11 cellular contexts compared by ENCODE assay signal in genomic region chr7:28533731-28534531, GRCh38.
A peak's percentile ranks its signal among the peaks of the same experiment; 100 is the strongest.
DNase-seq lines count a peak whose midpoint lies in the region; ATAC-seq and TF ChIP-seq lines count a peak whose summit lies in the region.
"Had no signal": no experiment of that assay in that cellular context is flagged by ENCODE, and none has a peak within 500 bp of the region (broad histone marks: within the 10 kb centered on the region; RNA-seq: fewer than 3 reads in every experiment).

No MANE protein-coding gene starts in this region.

- DNase-seq in hippocampal formation (lab: John Stamatoyannopoulos, UW), result peak; percentile 62 to 73
- no peak for DNase-seq in SHP77 (lab: John Stamatoyannopoulos, UW)
- no peak for DNase-seq in NCI-H446 treated with DMSO at 0.1 percent for 48 hours (lab: John Stamatoyannopoulos, UW)
- DNase-seq in activated CD4-positive, alpha-beta memory T cell treated with anti-CD3 and anti-CD28 coated beads, Interleukin-2, amount 10 ng/mL, durations not matched to agents 7 days and 5 days, result no peak
- DNase-seq in activated CD4-positive, alpha-beta T cell treated with anti-CD3 and anti-CD28 coated beads for 48 hours, result no peak
- DNase-seq: effector CD4-positive, alpha-beta T cell; NCI-H524 had no signal

- CTCF ChIA-PET in activated CD4-positive, alpha-beta memory T cell treated with anti-CD3 and anti-CD28 coated beads, Interleukin-2, amount 10 ng/mL, durations not matched to agents 7 days and 5 days (lab: Charles Lee), result no interaction called here

- H3K27me3 Mint-ChIP-seq in brain, result peaks cover 3% of the 10 kb centered on the region
- H3K27me3 Mint-ChIP-seq in stimulated activated memory B cell treated with anti-CD40 and anti-IgM and Interleukin-4, amounts not matched to agents 10 μg/mL and 1 μg/mL and 100 μg/mL, for 72 hours, result no peaks in the 10 kb centered on the region
- H3K27me3 Mint-ChIP-seq in activated CD4-positive, alpha-beta memory T cell treated with anti-CD3 and anti-CD28 coated beads, Interleukin-2, amount 10 ng/mL, durations not matched to agents 7 days and 5 days, result peaks cover 4% of the 10 kb centered on the region

- ATAC-seq in GM21723 (IDR thresholded peaks at IDR 0.05; ENCODE audit: unreplicated experiment), result peak; percentile 30
- peak; percentile 18 for ATAC-seq in stimulated activated memory B cell treated with anti-CD40 and anti-IgM and Interleukin-4, amounts not matched to agents 10 μg/mL and 1 μg/mL and 100 μg/mL, for 72 hours

- no peak overlapping the region for H3K4me3 Mint-ChIP-seq in brain
- H3K4me3 Mint-ChIP-seq in stimulated activated memory B cell treated with anti-CD40 and anti-IgM and Interleukin-4, amounts not matched to agents 10 μg/mL and 1 μg/mL and 100 μg/mL, for 72 hours, result no peak overlapping the region
- no peak overlapping the region for H3K4me3 Mint-ChIP-seq in activated CD4-positive, alpha-beta memory T cell treated with anti-CD3 and anti-CD28 coated beads, Interleukin-2, amount 10 ng/mL, durations not matched to agents 7 days and 5 days
- H3K4me3 Mint-ChIP-seq: T-helper 2 cell treated with Interferon-gamma antibody and Interleukin-4, amounts not matched to agents 5 μg/mL and 100 μg/mL, for 36 hours had no signal

- no peak for TF ChIP-seq CTCF in brain (conservative IDR thresholded peaks at IDR 0.05)

- H3K27ac Mint-ChIP-seq in brain, result peak overlapping the region in 3 of 5 experiments; percentile 27 to 79 (median 64)
- H3K27ac Mint-ChIP-seq in stimulated activated memory B cell treated with anti-CD40 and anti-IgM and Interleukin-4, amounts not matched to agents 10 μg/mL and 1 μg/mL and 100 μg/mL, for 72 hours, result peak overlapping the region; percentile 68
- no peak overlapping the region for H3K27ac Mint-ChIP-seq in activated CD4-positive, alpha-beta memory T cell treated with anti-CD3 and anti-CD28 coated beads, Interleukin-2, amount 10 ng/mL, durations not matched to agents 7 days and 5 days
- H3K27ac Mint-ChIP-seq: T-helper 2 cell treated with Interferon-gamma antibody and Interleukin-4, amounts not matched to agents 5 μg/mL and 100 μg/mL, for 36 hours had no signal

- POLR2A ChIA-PET in activated CD4-positive, alpha-beta memory T cell treated with anti-CD3 and anti-CD28 coated beads, Interleukin-2, amount 10 ng/mL, durations not matched to agents 7 days and 5 days (lab: Charles Lee), result no interaction called here

- peaks cover 0 to 11% (median 10%) of the 10 kb centered on the region in 5 experiments for H3K9me3 Mint-ChIP-seq in brain
- H3K9me3 Mint-ChIP-seq in stimulated activated memory B cell treated with anti-CD40 and anti-IgM and Interleukin-4, amounts not matched to agents 10 μg/mL and 1 μg/mL and 100 μg/mL, for 72 hours, result no peaks in the 10 kb centered on the region
- H3K9me3 Mint-ChIP-seq in activated CD4-positive, alpha-beta memory T cell treated with anti-CD3 and anti-CD28 coated beads, Interleukin-2, amount 10 ng/mL, durations not matched to agents 7 days and 5 days, result no peaks in the 10 kb centered on the region
- H3K9me3 Mint-ChIP-seq: T-helper 2 cell treated with Interferon-gamma antibody and Interleukin-4, amounts not matched to agents 5 μg/mL and 100 μg/mL, for 36 hours had no signal

- peaks cover 40% of the 10 kb centered on the region for H3K4me1 Mint-ChIP-seq in brain
- peaks cover 19% of the 10 kb centered on the region for H3K4me1 Mint-ChIP-seq in stimulated activated memory B cell treated with anti-CD40 and anti-IgM and Interleukin-4, amounts not matched to agents 10 μg/mL and 1 μg/mL and 100 μg/mL, for 72 hours
- no peaks in the 10 kb centered on the region for H3K4me1 Mint-ChIP-seq in activated CD4-positive, alpha-beta memory T cell treated with anti-CD3 and anti-CD28 coated beads, Interleukin-2, amount 10 ng/mL, durations not matched to agents 7 days and 5 days

- H3K36me3 Mint-ChIP-seq in brain, result peaks cover 16% of the 10 kb centered on the region
- H3K36me3 Mint-ChIP-seq in stimulated activated memory B cell treated with anti-CD40 and anti-IgM and Interleukin-4, amounts not matched to agents 10 μg/mL and 1 μg/mL and 100 μg/mL, for 72 hours, result no peaks in the 10 kb centered on the region
- H3K36me3 Mint-ChIP-seq in activated CD4-positive, alpha-beta memory T cell treated with anti-CD3 and anti-CD28 coated beads, Interleukin-2, amount 10 ng/mL, durations not matched to agents 7 days and 5 days (ENCODE audit: low read depth), result no peaks in the 10 kb centered on the region

Comparison
In these comparisons a context has a peak if more than half of its experiments do, and no peak if none do; other contexts are left out.
1. DNase-seq: peak in hippocampal formation (2 of 2); none in SHP77 (0 of 2), NCI-H446 treated with DMSO at 0.1 percent for 48 hours (single experiment), activated CD4-positive, alpha-beta memory T cell treated with anti-CD3 and anti-CD28 coated beads, Interleukin-2, amount 10 ng/mL, durations not matched to agents 7 days and 5 days (single experiment) and activated CD4-positive, alpha-beta T cell treated with anti-CD3 and anti-CD28 coated beads for 48 hours (single experiment).